Comparison of ENCODE assay signal across 9 cellular contexts in genomic region chr15:86255247-86255646, GRCh38.
"Had no signal": no experiment of that assay in that cellular context is flagged by ENCODE, and none has a peak within 500 bp of the region (broad histone marks: within the 10 kb centered on the region; RNA-seq: fewer than 3 reads in every experiment).

No MANE protein-coding gene starts in this region.

- H3K4me3 ChIP-seq: GM23248, HAP-1 had no signal

- H3K27me3 Mint-ChIP-seq: IgD-negative memory B cell had no signal

- H3K27ac Mint-ChIP-seq: HFFc6, IgD-negative memory B cell had no signal

- H3K4me1 ChIP-seq: HAP-1 had no signal

- FAIRE-seq: HepG2 had no signal

- H3K4me1 Mint-ChIP-seq: IgD-negative memory B cell had no signal

- ATAC-seq: HCT116, HepG2 had no signal

- DNase-seq: GM23248, GOT3, H7, HFFc6 had no signal

- H3K9me3 Mint-ChIP-seq: IgD-negative memory B cell had no signal

- H3K9me3 ChIP-seq: HAP-1 had no signal

- H3K36me3 ChIP-seq: HAP-1 had no signal

- H3K27ac ChIP-seq: GM23248, HL-60 had no signal

- H3K4me3 Mint-ChIP-seq: HFFc6, IgD-negative memory B cell had no signal

- H3K36me3 Mint-ChIP-seq: IgD-negative memory B cell had no signal
